16 cellular contexts compared by ENCODE assay signal in the genomic region with DNA sequence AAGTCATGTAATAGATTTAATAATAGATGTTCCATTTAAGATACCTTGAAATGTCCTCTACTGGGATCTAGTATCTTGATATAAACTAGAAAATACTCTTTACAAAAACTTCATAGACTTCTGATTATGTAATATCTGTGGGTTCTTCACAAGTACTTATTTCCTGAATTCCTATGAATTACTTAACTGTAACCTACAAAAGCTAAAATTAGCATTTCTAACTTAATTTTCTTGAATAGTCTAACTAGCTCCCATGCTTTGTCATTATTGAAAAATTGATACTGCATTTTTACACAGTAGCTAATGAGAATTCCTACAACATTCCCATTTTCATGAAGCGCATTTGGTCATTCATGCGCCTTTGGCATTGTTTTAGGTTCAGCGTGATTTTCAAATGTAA.
"Had no signal": no experiment of that assay in that cellular context is flagged by ENCODE, and none has a peak within 500 bp of the region (broad histone marks: within the 10 kb centered on the region; RNA-seq: fewer than 3 reads in every experiment).

No MANE protein-coding gene starts in this region.

- DNase-seq: activated CD4-positive, alpha-beta T cell treated with anti-CD3 and anti-CD28 coated beads for 1 hour; activated CD8-positive, alpha-beta memory T cell treated with anti-CD3 and anti-CD28 coated beads for 24 hours; activated CD8-positive, alpha-beta memory T cell treated with anti-CD3 and anti-CD28 coated beads, Interleukin-2, amount 50 U/mL, for 48 hours; activated effector memory CD4-positive, alpha-beta T cell treated with anti-CD3 and anti-CD28 coated beads, Interleukin-2, amount 50 U/mL, for 16 hours; activated naive CD4-positive, alpha-beta T cell treated with anti-CD3 and anti-CD28 coated beads, Interleukin-2, amount 50 U/mL, for 16 hours; activated T-cell treated with anti-CD3 and anti-CD28 coated beads, Interleukin-2, amount 50 U/mL, for 72 hours; effector memory CD8-positive, alpha-beta T cell; foreskin melanocyte; left ventricle myocardium superior; naive thymus-derived CD8-positive, alpha-beta T cell; ovary; right lobe of liver; stimulated activated CD4-positive, alpha-beta T cell treated with anti-CD3 and anti-CD28 coated beads, Interleukin-4, amount 100 ng/mL, for 24 hours; stomach; T-helper 2 cell; WERI-Rb-1 had no signal

- H3K27ac ChIP-seq: ovary, right lobe of liver, stomach, WERI-Rb-1 had no signal

- H3K9me3 ChIP-seq: ovary, right lobe of liver, stomach had no signal

- H3K36me3 ChIP-seq: ovary, right lobe of liver, stomach, WERI-Rb-1 had no signal

- H3K4me1 ChIP-seq: right lobe of liver, stomach had no signal

- H3K4me3 ChIP-seq: ovary, right lobe of liver, stomach had no signal

- H3K27me3 ChIP-seq: ovary, right lobe of liver, stomach had no signal
